8 cellular contexts compared by ENCODE assay signal in genomic region chr1:202315576-202316168, GRCh38. TPM values are rescaled to one million over a fixed set of nuclear protein-coding genes. Genes with fewer than 3 reads are reported as not detected.
DNase-seq lines count a peak whose midpoint lies in the region; ATAC-seq and TF ChIP-seq lines count a peak whose summit lies in the region.

No MANE protein-coding gene starts in this region.

- peaks cover 0 to 8% (median 0%) of the 10 kb centered on the region in 3 donors for H3K27me3 ChIP-seq in sigmoid colon

- ATAC-seq in GM21529 (IDR thresholded peaks at IDR 0.05; ENCODE audit: unreplicated experiment), result peak; percentile 62
- no peak for ATAC-seq in HG03565 (IDR thresholded peaks at IDR 0.05; ENCODE audit: unreplicated experiment)

- WGBS in sigmoid colon, 2 donors, result 9 to 19% methylated on average over 9 of the region's 9 CpGs

- H3K36me3 ChIP-seq in sigmoid colon, result no peaks in the 10 kb centered on the region

- H3K4me3 ChIP-seq in sigmoid colon, result no peak overlapping the region

- no peak for TF ChIP-seq EP300 in sigmoid colon (IDR thresholded peaks at IDR 0.05)

- intact Hi-C loops in sigmoid colon (cut with DNase I), result loop anchor here (2.0 kb wide), 1 partner anchor 123 kb away; the partner anchor contains the start of gene LGR6

- no peak overlapping the region for H3K27ac ChIP-seq in sigmoid colon

- DNase-seq in AG08396 (ENCODE audit: low spot score) (peak; percentile 85), NCI-H187 treated with DMSO at 0.1 percent for 48 hours (lab: John Stamatoyannopoulos, UW) (peak; percentile 81), T-helper 9 cell (peak; percentile 66), anterior cingulate cortex (lab: John Stamatoyannopoulos, UW) (peak in 53 of 58 donors; percentile 4 to 78 (median 44)), hepatic stellate cell (ENCODE audit: low spot score) (peak; percentile 82), sigmoid colon (no peak)

- H3K4me1 ChIP-seq in sigmoid colon, result no peaks in the 10 kb centered on the region

- H3K9me3 ChIP-seq in sigmoid colon, result no peaks in the 10 kb centered on the region

- peak; percentile 46 to 76 (median 76) for TF ChIP-seq CTCF in sigmoid colon (IDR thresholded peaks at IDR 0.05)

- no peak for TF ChIP-seq POLR2A in sigmoid colon (IDR thresholded peaks at IDR 0.05)

RNA-seq across cellular contexts. Expression of gene UBE2T, which starts 26.1 kb away (rescaled TPM):
- total RNA-seq in sigmoid colon, result 1 to 10 TPM; 2.5 to 6.4 (median 4.1) TPM
- polyA plus RNA-seq in sigmoid colon, result 10 to 100 TPM; 12.6 to 37.6 (median 23.1) TPM

RNA-seq across cellular contexts. Expression of gene PPP1R12B, which starts 32.8 kb away (rescaled TPM):
- 100 to 1,000 TPM; 493 to 995 (median 807) TPM for total RNA-seq in sigmoid colon
- 10 to 100 TPM in 1 of 3 donors, 1 to 10 TPM in 2; 5.3 to 46.2 (median 8.4) TPM for polyA plus RNA-seq in sigmoid colon
